19 cellular contexts compared by ENCODE assay signal in genomic region chr2:62908145-62908544, GRCh38.
DNase-seq lines count a peak whose midpoint lies in the region; ATAC-seq, FAIRE-seq and TF ChIP-seq lines count a peak whose summit lies in the region.
"Had no signal": no experiment of that assay in that cellular context is flagged by ENCODE, and none has a peak within 500 bp of the region (broad histone marks: within the 10 kb centered on the region; RNA-seq: fewer than 3 reads in every experiment).

No MANE protein-coding gene starts in this region.

- TF ChIP-seq EP300 in A549 (IDR thresholded peaks at IDR 0.05) = no peak

- FAIRE-seq in A549 (lab: Jason Lieb, UNC) = peak; percentile 72
- FAIRE-seq in TTC549 (lab: Jason Lieb, UNC) = peak; percentile 53
- FAIRE-seq in frontal cortex (lab: Jason Lieb, UNC) = peak; percentile 17
- no peak for FAIRE-seq in H54 (lab: Jason Lieb, UNC)
- FAIRE-seq: G401.6, GM12891, GM19239 had no signal

- no peak for TF ChIP-seq POLR2A in A549 (IDR thresholded peaks at IDR 0.05; ENCODE audit: low read length)
- TF ChIP-seq POLR2A in H54 (IDR thresholded peaks at IDR 0.05; ENCODE audit: low read depth, low read length) = no peak

- H3K9me3 ChIP-seq in A549 = no peaks in the 10 kb centered on the region
- H3K9me3 ChIP-seq: BE2C, BLaER1 had no signal

- CTCF ChIA-PET in A549 (lab: Yijun Ruan, JAX) = no interaction called here

- no peak overlapping the region for H3K27ac ChIP-seq in A549
- H3K27ac ChIP-seq: BLaER1 had no signal

- no peak overlapping the region for H3K4me2 ChIP-seq in A549
- H3K4me2 ChIP-seq: BLaER1 had no signal

- TF ChIP-seq RAD21 in A549 (conservative IDR thresholded peaks at IDR 0.05 in 1 of 2, IDR thresholded peaks at IDR 0.05 in 1 of 2) = no peak

- POLR2A ChIA-PET in A549 (lab: Yijun Ruan, JAX) = no interaction called here

- DNase-seq in A549 (ENCODE audit: low read depth in 1 of 2, low spot score in 1 of 2) = no peak
- DNase-seq in frontal cortex (ENCODE audit: low spot score in 2 of 2) = no peak
- no peak for DNase-seq in amygdala (lab: John Stamatoyannopoulos, UW)
- no peak for DNase-seq in GDM1 (lab: John Stamatoyannopoulos, UW)
- DNase-seq in activated effector memory CD4-positive, alpha-beta T cell treated with Interleukin-2 at 50 U/mL for 16 hours = no peak
- no peak for DNase-seq in H54 (ENCODE audit: insufficient read length, low spot score)
- DNase-seq: 8988T; ACHN; BE2C; C1 segment of cervical spinal cord; CD4-positive, alpha-beta memory T cell; CD8-positive, alpha-beta memory T cell; COR-L47; DMS79 treated with DMSO at 0.1 percent for 48 hours had no signal

- TF ChIP-seq CTCF in A549 (IDR thresholded peaks at IDR 0.05) = no peak

- H3K4me1 ChIP-seq in A549 = no peaks in the 10 kb centered on the region
- H3K4me1 ChIP-seq: BE2C, BLaER1 had no signal

- ATAC-seq in A549 = no peak

- no peak overlapping the region for H3K4me3 ChIP-seq in A549
- H3K4me3 ChIP-seq: BLaER1 had no signal

- 82% methylated on average over 1 of the region's 1 CpG for WGBS in A549 (ENCODE audit: missing lambda C conversion rate)

TF ChIP-seq in A549, 52 proteins besides CTCF, POLR2A, EP300 and RAD21:
- TF ChIP-seq NFE2L2 (conservative IDR thresholded peaks at IDR 0.05; ENCODE audit: low read length) = no peak
- TF ChIP-seq CBX8 (IDR thresholded peaks at IDR 0.05) = no peak
- TF ChIP-seq NPAS2 (CRISPR knock-in tag; IDR thresholded peaks at IDR 0.05; ENCODE audit: borderline replicate concordance) = no peak
